ENCODE assay signal across 1 cellular context in the genomic region with DNA sequence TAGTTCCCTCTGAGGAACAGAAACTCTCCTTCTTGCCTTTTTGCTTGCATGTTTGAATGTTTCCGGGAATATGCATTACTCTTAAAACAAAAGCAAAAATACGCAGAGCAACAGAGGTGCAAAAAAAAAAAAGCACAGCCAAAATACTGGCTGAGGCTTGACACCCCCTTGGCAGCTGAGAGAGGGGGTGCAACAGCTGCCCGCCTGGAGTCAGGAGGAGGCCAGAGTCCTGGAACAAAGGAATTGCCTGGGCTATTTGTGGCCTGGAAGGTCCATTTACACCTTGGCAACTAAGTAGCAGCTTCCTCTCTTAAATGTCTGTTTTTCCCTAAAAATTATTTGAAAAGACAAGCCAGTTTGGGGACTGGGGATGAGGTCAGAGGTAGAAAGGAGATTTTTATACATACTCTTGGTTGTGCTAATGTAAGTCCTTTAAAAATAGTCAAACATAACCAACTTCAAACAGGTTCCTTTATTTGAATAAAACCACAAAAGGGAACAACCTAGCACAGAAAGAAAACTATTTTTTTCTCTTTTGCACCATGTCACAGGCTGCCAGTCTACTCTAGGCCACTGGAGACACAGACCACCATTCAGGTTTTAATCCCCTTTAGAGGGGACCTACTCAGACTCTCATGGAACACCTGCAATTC.
TF ChIP-seq lines count a peak whose summit lies in the region.

No MANE protein-coding gene starts in this region.

TF ChIP-seq in GM12878, 131 proteins besides CTCF, POLR2A, EP300 and RAD21 (continues in another document):
- TF ChIP-seq REST (IDR thresholded peaks at IDR 0.05; ENCODE audit: low read depth, low read length) (no peak), NKRF (conservative IDR thresholded peaks at IDR 0.05) (no peak), STAT3 (IDR thresholded peaks at IDR 0.05; ENCODE audit: low read depth, low read length) (no peak), TBL1XR1 (IDR thresholded peaks at IDR 0.05; ENCODE audit: low read depth, low read length) (0 out of 2 replicates have a peak, but pooled peaks have one; percentile 13), PML (IDR thresholded peaks at IDR 0.05; ENCODE audit: low read length) (no peak), IKZF2 (IDR thresholded peaks at IDR 0.05) (peak; percentile 60 to 66; a peak in 3 of 4 replicates), SMAD1 (IDR thresholded peaks at IDR 0.05; ENCODE audit: low read depth, partially characterized antibody) (no peak), YBX1 (IDR thresholded peaks at IDR 0.05) (no peak), NFIC (IDR thresholded peaks at IDR 0.05; ENCODE audit: low read depth, low read length) (peak; percentile 57; the same call in 1 of the 2 replicates), TAF1 (IDR thresholded peaks at IDR 0.05; ENCODE audit: borderline replicate concordance, low read depth, low read length) (no peak), JUND (IDR thresholded peaks at IDR 0.05; ENCODE audit: low read depth, low read length) (no peak), POU2F2 (IDR thresholded peaks at IDR 0.05; ENCODE audit: borderline replicate concordance, low read depth, low read length) (peak; percentile 35; the same call in 1 of the 3 replicates), MYC (IDR thresholded peaks at IDR 0.05; ENCODE audit: insufficient read depth, insufficient read length, insufficient replicate concordance, low read length, severe bottlenecking) (no peak), USF2 (IDR thresholded peaks at IDR 0.05; ENCODE audit: borderline replicate concordance, low read depth, low read length) (no peak), RCOR1 (conservative IDR thresholded peaks at IDR 0.05; ENCODE audit: low read depth, low read length) (no peak), KLF5 (IDR thresholded peaks at IDR 0.05; ENCODE audit: partially characterized antibody) (no peak), WRNIP1 (IDR thresholded peaks at IDR 0.05; ENCODE audit: borderline replicate concordance, low read depth, low read length) (no peak), EED (IDR thresholded peaks at IDR 0.05; ENCODE audit: low read depth) (peak; percentile 41; the same call in 1 of the 2 replicates), CREM (IDR thresholded peaks at IDR 0.05; ENCODE audit: low read depth) (0 out of 2 replicates have a peak, but pooled peaks have one; percentile 8), MEF2A (IDR thresholded peaks at IDR 0.05; ENCODE audit: insufficient read depth, low read depth, low read length) (peak; percentile 58; the same call in 1 of the 2 replicates), PAX5 (IDR thresholded peaks at IDR 0.05; ENCODE audit: borderline replicate concordance, low read depth, low read length) (no peak), BHLHE40 (IDR thresholded peaks at IDR 0.05; ENCODE audit: borderline replicate concordance in 1 of 2, low read depth in 2 of 2, low read length in 1 of 2) (no peak), STAT1 (conservative IDR thresholded peaks at IDR 0.05) (no peak), ASH2L (IDR thresholded peaks at IDR 0.05; ENCODE audit: borderline replicate concordance, low read depth) (no peak), ETV6 (conservative IDR thresholded peaks at IDR 0.05 in 1 of 2, IDR thresholded peaks at IDR 0.05 in 1 of 2; ENCODE audit: borderline replicate concordance in 1 of 2, low read depth in 1 of 2) (no peak), MTA2 (IDR thresholded peaks at IDR 0.05; ENCODE audit: low read depth) (0 out of 2 replicates have a peak, but pooled peaks have one; percentile 35), ZNF274 (IDR thresholded peaks at IDR 0.05; ENCODE audit: insufficient read depth, insufficient read length) (no peak), PAX8 (IDR thresholded peaks at IDR 0.05) (no peak), IRF3 (IDR thresholded peaks at IDR 0.05) (no peak), CBFB (IDR thresholded peaks at IDR 0.05; ENCODE audit: low read depth) (peak; percentile 49), CEBPB (IDR thresholded peaks at IDR 0.05; ENCODE audit: borderline replicate concordance in 1 of 2, low read depth in 2 of 2, low read length in 2 of 2) (no peak), CBX3 (IDR thresholded peaks at IDR 0.05; ENCODE audit: borderline replicate concordance, low read depth) (no peak), EGR1 (IDR thresholded peaks at IDR 0.05; ENCODE audit: borderline replicate concordance in 1 of 2, low read depth in 2 of 2, low read length in 2 of 2) (no peak), NR2F1 (conservative IDR thresholded peaks at IDR 0.05) (0 out of 2 replicates have a peak, but pooled peaks have one; percentile 22), E2F8 (IDR thresholded peaks at IDR 0.05; ENCODE audit: low read depth, partially characterized antibody) (no peak), KDM1A (IDR thresholded peaks at IDR 0.05; ENCODE audit: borderline replicate concordance) (no peak)
- TF ChIP-seq, protein P1, sequence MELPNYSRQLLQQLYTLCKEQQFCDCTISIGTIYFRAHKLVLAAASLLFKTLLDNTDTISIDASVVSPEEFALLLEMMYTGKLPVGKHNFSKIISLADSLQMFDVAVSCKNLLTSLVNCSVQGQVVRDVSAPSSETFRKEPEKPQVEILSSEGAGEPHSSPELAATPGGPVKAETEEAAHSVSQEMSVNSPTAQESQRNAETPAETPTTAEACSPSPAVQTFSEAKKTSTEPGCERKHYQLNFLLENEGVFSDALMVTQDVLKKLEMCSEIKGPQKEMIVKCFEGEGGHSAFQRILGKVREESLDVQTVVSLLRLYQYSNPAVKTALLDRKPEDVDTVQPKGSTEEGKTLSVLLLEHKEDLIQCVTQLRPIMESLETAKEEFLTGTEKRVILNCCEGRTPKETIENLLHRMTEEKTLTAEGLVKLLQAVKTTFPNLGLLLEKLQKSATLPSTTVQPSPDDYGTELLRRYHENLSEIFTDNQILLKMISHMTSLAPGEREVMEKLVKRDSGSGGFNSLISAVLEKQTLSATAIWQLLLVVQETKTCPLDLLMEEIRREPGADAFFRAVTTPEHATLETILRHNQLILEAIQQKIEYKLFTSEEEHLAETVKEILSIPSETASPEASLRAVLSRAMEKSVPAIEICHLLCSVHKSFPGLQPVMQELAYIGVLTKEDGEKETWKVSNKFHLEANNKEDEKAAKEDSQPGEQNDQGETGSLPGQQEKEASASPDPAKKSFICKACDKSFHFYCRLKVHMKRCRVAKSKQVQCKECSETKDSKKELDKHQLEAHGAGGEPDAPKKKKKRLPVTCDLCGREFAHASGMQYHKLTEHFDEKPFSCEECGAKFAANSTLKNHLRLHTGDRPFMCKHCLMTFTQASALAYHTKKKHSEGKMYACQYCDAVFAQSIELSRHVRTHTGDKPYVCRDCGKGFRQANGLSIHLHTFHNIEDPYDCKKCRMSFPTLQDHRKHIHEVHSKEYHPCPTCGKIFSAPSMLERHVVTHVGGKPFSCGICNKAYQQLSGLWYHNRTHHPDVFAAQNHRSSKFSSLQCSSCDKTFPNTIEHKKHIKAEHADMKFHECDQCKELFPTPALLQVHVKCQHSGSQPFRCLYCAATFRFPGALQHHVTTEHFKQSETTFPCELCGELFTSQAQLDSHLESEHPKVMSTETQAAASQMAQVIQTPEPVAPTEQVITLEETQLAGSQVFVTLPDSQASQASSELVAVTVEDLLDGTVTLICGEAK (IDR thresholded peaks at IDR 0.05; ENCODE audit: borderline replicate concordance) = no peak
- TF ChIP-seq, protein P2, sequence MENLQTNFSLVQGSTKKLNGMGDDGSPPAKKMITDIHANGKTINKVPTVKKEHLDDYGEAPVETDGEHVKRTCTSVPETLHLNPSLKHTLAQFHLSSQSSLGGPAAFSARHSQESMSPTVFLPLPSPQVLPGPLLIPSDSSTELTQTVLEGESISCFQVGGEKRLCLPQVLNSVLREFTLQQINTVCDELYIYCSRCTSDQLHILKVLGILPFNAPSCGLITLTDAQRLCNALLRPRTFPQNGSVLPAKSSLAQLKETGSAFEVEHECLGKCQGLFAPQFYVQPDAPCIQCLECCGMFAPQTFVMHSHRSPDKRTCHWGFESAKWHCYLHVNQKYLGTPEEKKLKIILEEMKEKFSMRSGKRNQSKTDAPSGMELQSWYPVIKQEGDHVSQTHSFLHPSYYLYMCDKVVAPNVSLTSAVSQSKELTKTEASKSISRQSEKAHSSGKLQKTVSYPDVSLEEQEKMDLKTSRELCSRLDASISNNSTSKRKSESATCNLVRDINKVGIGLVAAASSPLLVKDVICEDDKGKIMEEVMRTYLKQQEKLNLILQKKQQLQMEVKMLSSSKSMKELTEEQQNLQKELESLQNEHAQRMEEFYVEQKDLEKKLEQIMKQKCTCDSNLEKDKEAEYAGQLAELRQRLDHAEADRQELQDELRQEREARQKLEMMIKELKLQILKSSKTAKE (IDR thresholded peaks at IDR 0.05; ENCODE audit: low read depth, poor library complexity, severe bottlenecking) = peak; percentile 42
- TF ChIP-seq, protein P3, sequence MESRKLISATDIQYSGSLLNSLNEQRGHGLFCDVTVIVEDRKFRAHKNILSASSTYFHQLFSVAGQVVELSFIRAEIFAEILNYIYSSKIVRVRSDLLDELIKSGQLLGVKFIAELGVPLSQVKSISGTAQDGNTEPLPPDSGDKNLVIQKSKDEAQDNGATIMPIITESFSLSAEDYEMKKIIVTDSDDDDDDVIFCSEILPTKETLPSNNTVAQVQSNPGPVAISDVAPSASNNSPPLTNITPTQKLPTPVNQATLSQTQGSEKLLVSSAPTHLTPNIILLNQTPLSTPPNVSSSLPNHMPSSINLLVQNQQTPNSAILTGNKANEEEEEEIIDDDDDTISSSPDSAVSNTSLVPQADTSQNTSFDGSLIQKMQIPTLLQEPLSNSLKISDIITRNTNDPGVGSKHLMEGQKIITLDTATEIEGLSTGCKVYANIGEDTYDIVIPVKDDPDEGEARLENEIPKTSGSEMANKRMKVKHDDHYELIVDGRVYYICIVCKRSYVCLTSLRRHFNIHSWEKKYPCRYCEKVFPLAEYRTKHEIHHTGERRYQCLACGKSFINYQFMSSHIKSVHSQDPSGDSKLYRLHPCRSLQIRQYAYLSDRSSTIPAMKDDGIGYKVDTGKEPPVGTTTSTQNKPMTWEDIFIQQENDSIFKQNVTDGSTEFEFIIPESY (IDR thresholded peaks at IDR 0.05) = no peak
